Comparison of ENCODE assay signal across 22 cellular contexts in genomic region chr1:215887618-215888017, GRCh38.
DNase-seq lines count a peak whose midpoint lies in the region; ATAC-seq, FAIRE-seq and TF ChIP-seq lines count a peak whose summit lies in the region.
"Had no signal": no experiment of that assay in that cellular context is flagged by ENCODE, and none has a peak within 500 bp of the region (broad histone marks: within the 10 kb centered on the region; RNA-seq: fewer than 3 reads in every experiment).

No MANE protein-coding gene starts in this region.

- no peak overlapping the region for H2BK20ac ChIP-seq in IMR-90 (ENCODE audit: low read depth, low read length)

- CTCF ChIA-PET in IMR-90 (lab: Yijun Ruan, JAX) = interaction anchor here (0.6 to 1.2 kb wide), 2 partner anchors 15 to 1182 kb away, joined by 3 to 4 read pairs; no protein-coding TSS in a partner anchor

- H3K27ac ChIP-seq in IMR-90 (ENCODE audit: insufficient read depth, low read length) (no peak overlapping the region), foreskin keratinocyte (no peak overlapping the region)
- H3K27ac ChIP-seq: brain microvascular endothelial cell, lower lobe of right lung, skin epidermis, testis, uterus had no signal

- peak; percentile 93 for FAIRE-seq in islet of Langerhans (lab: Jason Lieb, UNC)
- FAIRE-seq: H54, kidney, RCC 7860 had no signal

- no peak overlapping the region for H3K56ac ChIP-seq in IMR-90 (ENCODE audit: extremely low read depth, insufficient read depth, low read length)

- peak; percentile 27 for DNase-seq in IMR-90
- DNase-seq in NCI-H128 (lab: John Stamatoyannopoulos, UW; ENCODE audit: unreplicated experiment) = peak; percentile 34
- DNase-seq in NCI-H526 treated with DMSO at 0.1 percent for 48 hours (lab: John Stamatoyannopoulos, UW) = peak; percentile 76
- DNase-seq in SW480 (ENCODE audit: low spot score) = no peak
- DNase-seq in foreskin keratinocyte = no peak
- DNase-seq in GDM1 (lab: John Stamatoyannopoulos, UW) = no peak
- DNase-seq: activated CD4-positive, alpha-beta T cell treated with anti-CD3 and anti-CD28 coated beads, Interleukin-2, amount 10 ng/mL, durations not matched to agents 24 days and 14 days; activated T-cell treated with anti-CD3 and anti-CD28 coated beads, Interleukin-2, amount 50 U/mL, for 4 hours; brain microvascular endothelial cell; glutamatergic neuron; kidney; lower lobe of right lung; NCI-H1436 treated with DMSO at 0.1 percent for 48 hours; stimulated activated naive CD8-positive, alpha-beta T cell treated with anti-CD3 and anti-CD28 coated beads, Interleukin-15, Interleukin-2, amounts not matched to agents 100 U/mL and 50 U/mL, for 24 hours; SW 1271; testis; uterus had no signal

- in situ Hi-C loops in IMR-90 (cut with MboI; ENCODE audit: low sequenced_read_pairs) = no loop called here

- no TSS peak for BruUV-seq in IMR-90 (replicated peaks; lab: Mats Ljungman, UMichigan)

- no peak overlapping the region for H4K5ac ChIP-seq in IMR-90 (ENCODE audit: low read depth, low read length)

- dilution Hi-C loops in IMR-90 (cut with HindIII; ENCODE audit: low sequenced_read_pairs, unreplicated experiment) = no loop called here

- H3K9ac ChIP-seq in IMR-90 (ENCODE audit: low read depth, low read length) = no peak overlapping the region

- H3K9me1 ChIP-seq in IMR-90 (ENCODE audit: insufficient read depth, low read length) = no peaks in the 10 kb centered on the region

- no peak overlapping the region for H2AK9ac ChIP-seq in IMR-90 (replicated peaks; ENCODE audit: low read depth, low read length, poor library complexity)

- no CpG with 5 or more reads among the region's 2 CpGs for WGBS in IMR-90 (ENCODE audit: extremely low coverage in 2 of 2, insufficient read length in 1 of 2), 2 experiments

- H2BK5ac ChIP-seq in IMR-90 (ENCODE audit: low read depth, low read length, poor library complexity, severe bottlenecking) = no peak overlapping the region

- H2BK15ac ChIP-seq in IMR-90 (ENCODE audit: low read depth, low read length) = no peak overlapping the region

- H3K36me3 ChIP-seq in IMR-90 (ENCODE audit: control insufficient read depth, insufficient read depth, low read length) = no peaks in the 10 kb centered on the region
- H3K36me3 ChIP-seq: brain microvascular endothelial cell, lower lobe of right lung, uterus had no signal

- H3K23ac ChIP-seq in IMR-90 (ENCODE audit: low read depth, low read length) = no peak overlapping the region

- no peak overlapping the region for H3K14ac ChIP-seq in IMR-90 (replicated peaks; ENCODE audit: low read depth, low read length)

- intact Hi-C loops in IMR-90 (cut with micrococcal nuclease) = no loop called here

- H3K9me3 ChIP-seq in IMR-90 (ENCODE audit: control insufficient read depth, insufficient read depth, low read length) = no peaks in the 10 kb centered on the region
- H3K9me3 ChIP-seq: lower lobe of right lung, testis, uterus had no signal

- no peaks in the 10 kb centered on the region for H3K4me1 ChIP-seq in IMR-90 (ENCODE audit: control insufficient read depth, insufficient read depth, low read length)
- no peaks in the 10 kb centered on the region for H3K4me1 ChIP-seq in foreskin keratinocyte
- H3K4me1 ChIP-seq: lower lobe of right lung, testis, uterus had no signal

- no peak overlapping the region for H4K8ac ChIP-seq in IMR-90 (ENCODE audit: low read depth in 2 of 2, low read length in 2 of 2)

- TF ChIP-seq RAD21 in IMR-90 (IDR thresholded peaks at IDR 0.05; ENCODE audit: low read length) = no peak

- H3K27me3 ChIP-seq in IMR-90 (ENCODE audit: control insufficient read depth, insufficient read depth, low read length) (no peaks in the 10 kb centered on the region), foreskin keratinocyte (no peaks in the 10 kb centered on the region)
- H3K27me3 ChIP-seq: brain microvascular endothelial cell, testis had no signal

- ATAC-seq in IMR-90 (ENCODE audit: low read depth) (no peak), foreskin keratinocyte (no peak)
- ATAC-seq: activated T-cell treated with anti-CD3 and anti-CD28 coated beads, Interleukin-2, amount 50 U/mL, for 4 hours; lower lobe of right lung; natural killer cell treated with Interleukin-12 subunit alpha and Interleukin-12 subunit beta and Interleukin-15 and Interleukin-18, amount 100 ng/mL, for 72 hours; stimulated activated naive CD8-positive, alpha-beta T cell treated with anti-CD3 and anti-CD28 coated beads, Interleukin-15, Interleukin-2, amounts not matched to agents 100 U/mL and 50 U/mL, for 24 hours had no signal

- no peak overlapping the region for H2AK5ac ChIP-seq in IMR-90 (ENCODE audit: low read depth, low read length)

- no peak overlapping the region for H2BK120ac ChIP-seq in IMR-90 (ENCODE audit: low read depth, low read length)

- no peak overlapping the region for H2AFZ ChIP-seq in IMR-90 (replicated peaks; ENCODE audit: low read length, poor library complexity)

- H4K91ac ChIP-seq in IMR-90 (ENCODE audit: insufficient read depth, low read depth, low read length) = no peak overlapping the region

- no peak overlapping the region for H3K4me3 ChIP-seq in IMR-90 (ENCODE audit: insufficient read depth, low read depth, low read length)
- H3K4me3 ChIP-seq: lower lobe of right lung, skin epidermis, testis, uterus had no signal

- H3K79me1 ChIP-seq in IMR-90 (ENCODE audit: low read depth in 1 of 2, low read length in 2 of 2) = no peaks in the 10 kb centered on the region

- H4K20me1 ChIP-seq in IMR-90 (ENCODE audit: insufficient read depth, low read length) = no peaks in the 10 kb centered on the region

- no peak overlapping the region for H3K4ac ChIP-seq in IMR-90 (ENCODE audit: low read depth, low read length)

- POLR2A ChIA-PET in IMR-90 (lab: Charles Lee; ENCODE audit: unreplicated experiment) = no interaction called here

- TF ChIP-seq POLR2A in IMR-90 (IDR thresholded peaks at IDR 0.05; ENCODE audit: low read depth, low read length) = no peak

- H3K18ac ChIP-seq in IMR-90 (ENCODE audit: low read depth, low read length) = no peak overlapping the region

- TF ChIP-seq CTCF in IMR-90 (conservative IDR thresholded peaks at IDR 0.05; ENCODE audit: low read depth, low read length) (no peak), foreskin keratinocyte (conservative IDR thresholded peaks at IDR 0.05) (no peak)

- H3K4me2 ChIP-seq in IMR-90 (ENCODE audit: low read depth, low read length) = no peak overlapping the region

TF ChIP-seq in IMR-90, 13 proteins besides CTCF, POLR2A, EP300 and RAD21:
- TF ChIP-seq FOS (IDR thresholded peaks at IDR 0.05; ENCODE audit: low read depth, low read length) (no peak), MXI1 (IDR thresholded peaks at IDR 0.05; ENCODE audit: borderline replicate concordance, low read depth, low read length) (no peak), SMC3 (IDR thresholded peaks at IDR 0.05; ENCODE audit: low read depth, low read length) (no peak), BHLHE40 (IDR thresholded peaks at IDR 0.05; ENCODE audit: low read depth, low read length) (no peak), ELK1 (IDR thresholded peaks at IDR 0.05; ENCODE audit: borderline replicate concordance, low read depth, low read length) (no peak), MAZ (IDR thresholded peaks at IDR 0.05; ENCODE audit: borderline replicate concordance, low read depth, low read length) (no peak), CHD1 (IDR thresholded peaks at IDR 0.05; ENCODE audit: low read depth, low read length) (no peak), CEBPB (IDR thresholded peaks at IDR 0.05; ENCODE audit: low read depth, low read length) (no peak), RCOR1 (IDR thresholded peaks at IDR 0.05; ENCODE audit: insufficient replicate concordance, low read length) (no peak), NFE2L2 (IDR thresholded peaks at IDR 0.05; ENCODE audit: low read depth, low read length) (no peak), RFX5 (IDR thresholded peaks at IDR 0.05; ENCODE audit: low read depth, low read length) (no peak), MAFK (IDR thresholded peaks at IDR 0.05; ENCODE audit: low read depth, low read length) (no peak), USF2 (IDR thresholded peaks at IDR 0.05; ENCODE audit: low read depth, low read length) (no peak)
TF ChIP-seq in IMR-90: peak in this region for 0.

Comparison
In these comparisons a context has a peak if more than half of its experiments do, and no peak if none do; other contexts are left out.
1. DNase-seq: peak in IMR-90 (single experiment), NCI-H128 (single experiment) and NCI-H526 treated with DMSO at 0.1 percent for 48 hours (single experiment); none in SW480 (single experiment), foreskin keratinocyte (0 of 2) and GDM1 (single experiment).